25 cellular contexts compared by ENCODE assay signal in the genomic region with DNA sequence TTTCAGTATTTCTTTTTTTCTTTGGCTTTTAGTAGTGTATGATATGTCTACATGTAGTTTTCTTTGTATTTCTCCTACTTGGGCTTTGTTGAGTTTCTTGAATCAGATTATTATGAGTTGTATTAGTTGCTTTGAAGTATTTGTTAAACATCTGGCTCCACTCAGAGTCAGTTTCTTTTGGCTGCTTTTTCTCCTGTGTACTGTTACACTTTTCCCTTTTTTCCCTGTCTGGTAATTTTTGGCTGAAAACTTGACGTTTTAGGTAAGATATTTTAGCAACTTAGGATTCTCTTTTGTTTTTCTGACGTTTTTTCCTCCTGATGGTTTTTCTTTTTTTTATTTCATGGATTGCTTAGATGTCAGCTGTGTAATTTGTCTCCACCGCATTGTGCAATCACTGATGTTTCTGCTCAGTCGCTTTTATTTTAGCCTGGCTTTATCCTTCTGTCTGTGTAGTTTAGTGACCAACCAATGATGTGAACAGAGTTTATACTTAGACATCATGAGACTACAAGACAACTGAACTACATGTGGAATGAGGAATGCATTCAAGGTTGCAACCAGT. TPM values are rescaled to one million over a fixed set of nuclear protein-coding genes. Genes with fewer than 3 reads are reported as not detected.
DNase-seq lines count a peak whose midpoint lies in the region; ATAC-seq, FAIRE-seq and TF ChIP-seq lines count a peak whose summit lies in the region.
"Had no signal": no experiment of that assay in that cellular context is flagged by ENCODE, and none has a peak within 500 bp of the region (broad histone marks: within the 10 kb centered on the region; RNA-seq: fewer than 3 reads in every experiment).

No MANE protein-coding gene starts in this region.

- H3K36me3 ChIP-seq in astrocyte (ENCODE audit: insufficient read depth, low read length) = peaks cover 10% of the 10 kb centered on the region
- H3K36me3 ChIP-seq: prostate gland had no signal

- H3K9me3 Mint-ChIP-seq in astrocyte (ENCODE audit: unreplicated experiment) (no peaks in the 10 kb centered on the region), nephron progenitor cell (no peaks in the 10 kb centered on the region)
- no peaks in the 10 kb centered on the region for H3K9me3 Mint-ChIP-seq in activated naive CD4-positive, alpha-beta T cell treated with anti-CD3 and anti-CD28 coated beads, Interleukin-2, amount 10 ng/mL, durations not matched to agents 7 days and 5 days
- H3K9me3 Mint-ChIP-seq: activated B cell treated with CpG ODN at 0.5 μM for 24 hours; effector memory CD8-positive, alpha-beta T cell; H9; natural killer cell; stimulated activated naive CD8-positive, alpha-beta T cell treated with anti-CD3 and anti-CD28 coated beads, Interleukin-15, Interleukin-2, amounts not matched to agents 100 ng/mL and 50 ng/mL, for 24 hours had no signal

- ATAC-seq in GM21390 (IDR thresholded peaks at IDR 0.05; ENCODE audit: unreplicated experiment) = no peak
- ATAC-seq: effector memory CD8-positive, alpha-beta T cell; foreskin keratinocyte; natural killer cell had no signal

- CTCF ChIA-PET in activated naive CD4-positive, alpha-beta T cell treated with anti-CD3 and anti-CD28 coated beads, Interleukin-2, amount 10 ng/mL, durations not matched to agents 7 days and 5 days (lab: Charles Lee) = no interaction called here

- TF ChIP-seq CTCF in astrocyte (IDR thresholded peaks at IDR 0.05; ENCODE audit: insufficient read depth, low read depth, low read length) (no peak), fibroblast of villous mesenchyme (IDR thresholded peaks at IDR 0.05; ENCODE audit: insufficient read depth, low read depth, low read length) (no peak), nephron progenitor cell (IDR thresholded peaks at IDR 0.05) (no peak)

- FAIRE-seq in astrocyte (lab: Jason Lieb, UNC) = no peak

- H3K9ac ChIP-seq in astrocyte (ENCODE audit: low read length) = no peak overlapping the region

- no peaks in the 10 kb centered on the region for H3K4me1 ChIP-seq in astrocyte (ENCODE audit: insufficient read depth, low read length)
- H3K4me1 ChIP-seq: foreskin keratinocyte, prostate gland had no signal

- H3K36me3 Mint-ChIP-seq in astrocyte (ENCODE audit: low read depth, unreplicated experiment) (no peaks in the 10 kb centered on the region), nephron progenitor cell (ENCODE audit: low read depth) (peaks cover 73% of the 10 kb centered on the region)
- peaks cover 49% of the 10 kb centered on the region for H3K36me3 Mint-ChIP-seq in activated naive CD4-positive, alpha-beta T cell treated with anti-CD3 and anti-CD28 coated beads, Interleukin-2, amount 10 ng/mL, durations not matched to agents 7 days and 5 days

- H3K4me3 ChIP-seq in astrocyte (ENCODE audit: insufficient read depth, low read depth, low read length) (no peak overlapping the region), fibroblast of villous mesenchyme (ENCODE audit: low read depth, low read length) (peak overlapping the region; percentile 16)
- H3K4me3 ChIP-seq: prostate gland had no signal

- H3K9me3 ChIP-seq in astrocyte (ENCODE audit: insufficient read depth, low read depth, low read length) = no peaks in the 10 kb centered on the region
- H3K9me3 ChIP-seq: prostate gland had no signal

- no peaks in the 10 kb centered on the region for H3K27me3 ChIP-seq in astrocyte (ENCODE audit: insufficient read depth, low read length)
- H3K27me3 ChIP-seq: foreskin keratinocyte had no signal

- peak; percentile 11 for DNase-seq in GM04503 (ENCODE audit: low read depth)
- DNase-seq in astrocyte (ENCODE audit: low read depth) = peak; percentile 7
- DNase-seq in fibroblast of villous mesenchyme (ENCODE audit: low read depth) = peak; percentile 81
- no peak for DNase-seq in nephron progenitor cell
- DNase-seq in NCI-H524 (lab: John Stamatoyannopoulos, UW) = no peak
- no peak for DNase-seq in NCI-H2081 treated with DMSO at 0.1 percent for 48 hours (lab: John Stamatoyannopoulos, UW)
- DNase-seq in activated naive CD4-positive, alpha-beta T cell treated with anti-CD3 and anti-CD28 coated beads, Interleukin-2, amount 10 ng/mL, durations not matched to agents 7 days and 5 days = no peak
- DNase-seq: activated B cell treated with CpG ODN at 0.5 μM for 24 hours; activated CD4-positive, alpha-beta T cell treated with anti-CD3 and anti-CD28 coated beads, Interleukin-2, amount 50 U/mL, for 48 hours; activated T-cell treated with anti-CD3 and anti-CD28 coated beads for 4 hours; DMS79; effector memory CD8-positive, alpha-beta T cell; foreskin keratinocyte; H9; mesendoderm; natural killer cell; NCI-H2171; NCI-H69; stimulated activated CD4-positive, alpha-beta T cell treated with anti-CD3 and anti-CD28 coated beads, Interleukin-4, amount 100 ng/mL, for 1 hour; T-helper 9 cell; trophoblast cell had no signal

- H3K4me3 Mint-ChIP-seq in astrocyte (ENCODE audit: unreplicated experiment) (no peak overlapping the region), nephron progenitor cell (no peak overlapping the region)
- H3K4me3 Mint-ChIP-seq in activated naive CD4-positive, alpha-beta T cell treated with anti-CD3 and anti-CD28 coated beads, Interleukin-2, amount 10 ng/mL, durations not matched to agents 7 days and 5 days = no peak overlapping the region
- H3K4me3 Mint-ChIP-seq: activated B cell treated with CpG ODN at 0.5 μM for 24 hours; effector memory CD8-positive, alpha-beta T cell; H9; natural killer cell; stimulated activated naive CD8-positive, alpha-beta T cell treated with anti-CD3 and anti-CD28 coated beads, Interleukin-15, Interleukin-2, amounts not matched to agents 100 ng/mL and 50 ng/mL, for 24 hours had no signal

- H3K79me2 ChIP-seq in astrocyte (ENCODE audit: insufficient read depth, low read length) = no peaks in the 10 kb centered on the region

- H3K27ac ChIP-seq in astrocyte (ENCODE audit: low read depth, low read length) = no peak overlapping the region
- H3K27ac ChIP-seq: foreskin keratinocyte, prostate gland, RWPE1 had no signal

- no peak overlapping the region for H3K4me2 ChIP-seq in astrocyte (ENCODE audit: low read length)

- no peaks in the 10 kb centered on the region for H4K20me1 ChIP-seq in astrocyte (ENCODE audit: insufficient read depth, low read length)

- no peak overlapping the region for H2AFZ ChIP-seq in astrocyte (ENCODE audit: low read depth, low read length)

- H3K27me3 Mint-ChIP-seq in astrocyte (ENCODE audit: low read depth, unreplicated experiment) (no peaks in the 10 kb centered on the region), nephron progenitor cell (ENCODE audit: low read depth, poor library complexity) (no peaks in the 10 kb centered on the region)
- H3K27me3 Mint-ChIP-seq in activated naive CD4-positive, alpha-beta T cell treated with anti-CD3 and anti-CD28 coated beads, Interleukin-2, amount 10 ng/mL, durations not matched to agents 7 days and 5 days = no peaks in the 10 kb centered on the region
- H3K27me3 Mint-ChIP-seq: activated B cell treated with CpG ODN at 0.5 μM for 24 hours; effector memory CD8-positive, alpha-beta T cell; stimulated activated naive CD8-positive, alpha-beta T cell treated with anti-CD3 and anti-CD28 coated beads, Interleukin-15, Interleukin-2, amounts not matched to agents 100 ng/mL and 50 ng/mL, for 24 hours had no signal

- H3K27ac Mint-ChIP-seq in astrocyte (ENCODE audit: unreplicated experiment) = no peak overlapping the region
- H3K27ac Mint-ChIP-seq in nephron progenitor cell = peak overlapping the region; percentile 75
- no peak overlapping the region for H3K27ac Mint-ChIP-seq in activated naive CD4-positive, alpha-beta T cell treated with anti-CD3 and anti-CD28 coated beads, Interleukin-2, amount 10 ng/mL, durations not matched to agents 7 days and 5 days
- H3K27ac Mint-ChIP-seq: activated B cell treated with CpG ODN at 0.5 μM for 24 hours; effector memory CD8-positive, alpha-beta T cell; H9; natural killer cell; stimulated activated naive CD8-positive, alpha-beta T cell treated with anti-CD3 and anti-CD28 coated beads, Interleukin-15, Interleukin-2, amounts not matched to agents 100 ng/mL and 50 ng/mL, for 24 hours had no signal

- H3K4me1 Mint-ChIP-seq in astrocyte (ENCODE audit: low read depth, unreplicated experiment) (no peaks in the 10 kb centered on the region), nephron progenitor cell (no peaks in the 10 kb centered on the region)
- no peaks in the 10 kb centered on the region for H3K4me1 Mint-ChIP-seq in activated naive CD4-positive, alpha-beta T cell treated with anti-CD3 and anti-CD28 coated beads, Interleukin-2, amount 10 ng/mL, durations not matched to agents 7 days and 5 days
- H3K4me1 Mint-ChIP-seq: activated B cell treated with CpG ODN at 0.5 μM for 24 hours, H9, natural killer cell had no signal

RNA-seq across cellular contexts. Expression of a gene that starts 20.7 kb away (rescaled TPM):
- total RNA-seq in astrocyte = 5.4 and 8.2 TPM in 2 replicates
- total RNA-seq in fibroblast of villous mesenchyme = 13.2 and 18.6 TPM in 2 replicates

Comparison
In these comparisons a context has a peak if more than half of its experiments do, and no peak if none do; other contexts are left out.
1. DNase-seq: peak in GM04503 (single experiment), astrocyte (single experiment) and fibroblast of villous mesenchyme (single experiment); none in nephron progenitor cell (single experiment), NCI-H524 (0 of 2), NCI-H2081 treated with DMSO at 0.1 percent for 48 hours (single experiment) and activated naive CD4-positive, alpha-beta T cell treated with anti-CD3 and anti-CD28 coated beads, Interleukin-2, amount 10 ng/mL, durations not matched to agents 7 days and 5 days (single experiment).